22 cellular contexts compared by ENCODE assay signal in genomic region chr13:26266311-26266710, GRCh38. TPM values are rescaled to one million over a fixed set of nuclear protein-coding genes. Genes with fewer than 3 reads are reported as not detected.
A peak's percentile ranks its signal among the peaks of the same experiment; 100 is the strongest.
DNase-seq lines count a peak whose midpoint lies in the region; ATAC-seq and FAIRE-seq lines count a peak whose summit lies in the region.
"Had no signal": no experiment of that assay in that cellular context is flagged by ENCODE, and none has a peak within 500 bp of the region (broad histone marks: within the 10 kb centered on the region; RNA-seq: fewer than 3 reads in every experiment).

No MANE protein-coding gene starts in this region.

- H3K27ac Mint-ChIP-seq in activated naive CD4-positive, alpha-beta T cell treated with anti-CD3 and anti-CD28 coated beads, Interleukin-2, amount 50 U/mL, for 24 hours, result peak overlapping the region; percentile 0
- H3K27ac Mint-ChIP-seq: B cell; CD4-positive, alpha-beta T cell; CD8-positive, alpha-beta T cell had no signal

- no peak overlapping the region for H3K4me3 Mint-ChIP-seq in activated naive CD4-positive, alpha-beta T cell treated with anti-CD3 and anti-CD28 coated beads, Interleukin-2, amount 50 U/mL, for 24 hours
- H3K4me3 Mint-ChIP-seq: B cell; CD4-positive, alpha-beta T cell; CD8-positive, alpha-beta T cell had no signal

- H3K27ac ChIP-seq in small intestine (ENCODE audit: low read depth in 1 of 2, low read length in 1 of 2), result no peak overlapping the region
- H3K27ac ChIP-seq: 22Rv1; A549; BLaER1 treated with 17β-estradiol and CSF1 and Interleukin-3, amounts not matched to agents 10 nM and 100 nM; C4-2B had no signal

- no peaks in the 10 kb centered on the region for H3K36me3 ChIP-seq in small intestine (ENCODE audit: control insufficient read depth in 2 of 2, insufficient read depth in 2 of 2, low read length in 2 of 2)

- H3K9me3 ChIP-seq in small intestine (ENCODE audit: control insufficient read depth, low read depth), result no peaks in the 10 kb centered on the region
- H3K9me3 ChIP-seq: A549, Caco-2 had no signal

- H3K4me1 Mint-ChIP-seq in activated naive CD4-positive, alpha-beta T cell treated with anti-CD3 and anti-CD28 coated beads, Interleukin-2, amount 50 U/mL, for 24 hours, result peaks cover 58% of the 10 kb centered on the region

- intact Hi-C loops in left ventricle myocardium superior (cut with micrococcal nuclease) (no loop called here), cardiac septum (cut with DNase I) (no loop called here)

- H3K4me3 ChIP-seq in small intestine (ENCODE audit: low read depth in 1 of 2, low read length in 2 of 2), result no peak overlapping the region
- H3K4me3 ChIP-seq: A549; BLaER1 treated with 17β-estradiol and CSF1 and Interleukin-3, amounts not matched to agents 10 nM and 100 nM had no signal

- FAIRE-seq in small intestine (lab: Jason Lieb, UNC), result no peak
- FAIRE-seq: A549, GM12891, GM19239 had no signal

- peaks cover 0 to 2% of the 10 kb centered on the region in 2 donors for H3K4me1 ChIP-seq in small intestine (ENCODE audit: control insufficient read depth in 2 of 2, insufficient read depth in 1 of 2, low read depth in 1 of 2, low read length in 1 of 2)
- H3K4me1 ChIP-seq: A549; BLaER1 treated with 17β-estradiol and CSF1 and Interleukin-3, amounts not matched to agents 10 nM and 100 nM; Caco-2 had no signal

- 61 to 72% (median 63%) methylated on average over 3 of the region's 3 CpGs for WGBS in small intestine, 3 donors

- DNase-seq in activated naive CD4-positive, alpha-beta T cell treated with Interleukin-2 at 50 U/mL for 16 hours, result no peak
- DNase-seq in left ventricle myocardium superior (no peak), cardiac septum (ENCODE audit: low spot score) (no peak), left lobe of liver (ENCODE audit: low spot score) (no peak), small intestine (peak; percentile 14)
- no peak for DNase-seq in activated effector memory CD4-positive, alpha-beta T cell treated with Interleukin-2 at 50 U/mL for 16 hours
- DNase-seq: AML-193; Caco-2; Calu3; CD4-positive, alpha-beta T cell; CD8-positive, alpha-beta T cell; DMS79 treated with DMSO at 0.1 percent for 48 hours; GF-D8 had no signal

- ATAC-seq in left ventricle myocardium superior (peak; percentile 52), left lobe of liver (peak; percentile 10), GM21423 (IDR thresholded peaks at IDR 0.05; ENCODE audit: unreplicated experiment) (no peak)
- ATAC-seq: A549; CD8-positive, alpha-beta T cell had no signal

- H3K9me3 Mint-ChIP-seq in activated naive CD4-positive, alpha-beta T cell treated with anti-CD3 and anti-CD28 coated beads, Interleukin-2, amount 50 U/mL, for 24 hours, result peaks cover 4% of the 10 kb centered on the region
- H3K9me3 Mint-ChIP-seq: CD4-positive, alpha-beta T cell; CD8-positive, alpha-beta T cell had no signal

- H3K36me3 Mint-ChIP-seq in activated naive CD4-positive, alpha-beta T cell treated with anti-CD3 and anti-CD28 coated beads, Interleukin-2, amount 50 U/mL, for 24 hours, result peaks cover 5% of the 10 kb centered on the region
- H3K36me3 Mint-ChIP-seq: CD8-positive, alpha-beta T cell had no signal

- H3K27me3 ChIP-seq in small intestine (ENCODE audit: control insufficient read depth in 2 of 2, insufficient read depth in 2 of 2, low read length in 2 of 2), result no peaks in the 10 kb centered on the region
- H3K27me3 ChIP-seq: BLaER1 treated with 17β-estradiol and CSF1 and Interleukin-3, amounts not matched to agents 10 nM and 100 nM had no signal

- H3K27me3 Mint-ChIP-seq in activated naive CD4-positive, alpha-beta T cell treated with anti-CD3 and anti-CD28 coated beads, Interleukin-2, amount 50 U/mL, for 24 hours, result no peaks in the 10 kb centered on the region
- H3K27me3 Mint-ChIP-seq: B cell; CD4-positive, alpha-beta T cell had no signal

RNA-seq across cellular contexts. Expression of gene CDK8, which starts 12.4 kb away (rescaled TPM):
- total RNA-seq in left ventricle myocardium superior, result 11.7 TPM
- total RNA-seq in cardiac septum, result 12.4 TPM
- total RNA-seq in left lobe of liver, result 7.4 TPM
- polyA plus RNA-seq in small intestine, result 10 to 100 TPM; 16.8 to 29.7 (median 29.2) TPM

RNA-seq across cellular contexts. Expression of gene RNF6, which starts 44.2 kb away (rescaled TPM):
- 19.2 TPM for total RNA-seq in left ventricle myocardium superior
- total RNA-seq in cardiac septum, result 29.6 TPM
- total RNA-seq in left lobe of liver, result 9.4 TPM
- 10 to 100 TPM; 15.9 to 25.9 (median 16.9) TPM for polyA plus RNA-seq in small intestine
